Comparison of ENCODE assay signal across 6 cellular contexts in the genomic region with DNA sequence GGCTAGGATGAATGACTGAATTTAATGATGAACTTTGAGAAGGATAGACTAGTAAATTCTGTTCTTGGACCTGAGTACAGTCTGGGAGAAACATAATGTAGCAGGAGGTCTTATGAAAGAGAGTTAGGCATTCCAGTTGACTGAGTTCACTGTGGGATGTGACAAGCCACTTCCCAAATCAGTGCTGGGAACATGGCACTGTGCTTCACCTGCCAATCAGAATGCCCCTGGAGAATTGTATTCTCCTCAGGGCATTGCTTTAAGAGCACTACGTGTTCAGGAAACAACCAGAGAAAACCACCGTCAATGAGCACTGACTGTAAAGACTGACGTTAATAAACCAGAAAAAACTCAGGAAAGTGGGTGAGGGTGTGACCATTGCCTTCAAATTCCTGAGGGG. TPM values are rescaled to one million over a fixed set of nuclear protein-coding genes. Genes with fewer than 3 reads are reported as not detected.
A peak's percentile ranks its signal among the peaks of the same experiment; 100 is the strongest.
DNase-seq lines count a peak whose midpoint lies in the region; ATAC-seq and TF ChIP-seq lines count a peak whose summit lies in the region.

No MANE protein-coding gene starts in this region.

- peak overlapping the region; percentile 85 for H3K4me3 ChIP-seq in lower lobe of right lung

- no peaks in the 10 kb centered on the region for H3K9me3 Mint-ChIP-seq in activated B cell treated with CpG ODN at 0.5 μM for 24 hours

- peaks cover 5% of the 10 kb centered on the region for H3K27me3 Mint-ChIP-seq in activated B cell treated with CpG ODN at 0.5 μM for 24 hours

- intact Hi-C loops in activated B cell treated with CpG ODN at 0.5 μM for 24 hours (cut with micrococcal nuclease) = loop anchor here (1.0 to 2.0 kb wide), 3 partner anchors 21 to 671 kb away; a partner anchor contains a TSS
- intact Hi-C loops in lower lobe of right lung (cut with DNase I) = no loop called here

- H3K36me3 ChIP-seq in lower lobe of right lung = peaks cover 21% of the 10 kb centered on the region

- DNase-seq in EH (ENCODE audit: low read depth) (peak; percentile 89), activated B cell treated with CpG ODN at 0.5 μM for 24 hours (no peak), lower lobe of right lung (no peak), retina (no peak)
- no peak for DNase-seq in activated CD8-positive, alpha-beta memory T cell treated with anti-CD3 and anti-CD28 coated beads, Interleukin-2, amount 50 U/mL, for 48 hours

- peaks cover 78% of the 10 kb centered on the region for H3K4me1 Mint-ChIP-seq in activated B cell treated with CpG ODN at 0.5 μM for 24 hours

- H3K4me3 Mint-ChIP-seq in activated B cell treated with CpG ODN at 0.5 μM for 24 hours = peak overlapping the region; percentile 88

- no peak for ATAC-seq in activated B cell treated with CpG ODN at 0.5 μM for 24 hours (ENCODE audit: low read depth)
- no peak for ATAC-seq in lower lobe of right lung
- ATAC-seq in GM19035 (IDR thresholded peaks at IDR 0.05; ENCODE audit: unreplicated experiment) = no peak

- no peaks in the 10 kb centered on the region for H3K9me3 ChIP-seq in lower lobe of right lung

- peak overlapping the region; percentile 99 for H3K27ac Mint-ChIP-seq in activated B cell treated with CpG ODN at 0.5 μM for 24 hours

- H3K36me3 Mint-ChIP-seq in activated B cell treated with CpG ODN at 0.5 μM for 24 hours (ENCODE audit: low read depth) = peaks cover 33% of the 10 kb centered on the region

- POLR2A ChIA-PET in activated B cell treated with CpG ODN at 0.5 μM for 24 hours (lab: Charles Lee) = interaction anchor here (1.0 to 18.0 kb wide), 8 partner anchors 13 to 97 kb away, joined by 3 to 549 read pairs (median 30); a partner anchor contains a TSS

- TF ChIP-seq CTCF in activated B cell treated with CpG ODN at 0.5 μM for 24 hours (IDR thresholded peaks at IDR 0.05) (no peak), lower lobe of right lung (IDR thresholded peaks at IDR 0.05) (no peak)

- peaks cover 34% of the 10 kb centered on the region for H3K4me1 ChIP-seq in lower lobe of right lung

- H3K27ac ChIP-seq in lower lobe of right lung = peak overlapping the region; percentile 97

- H3K27me3 ChIP-seq in lower lobe of right lung (ENCODE audit: low read depth) = no peaks in the 10 kb centered on the region

- CTCF ChIA-PET in activated B cell treated with CpG ODN at 0.5 μM for 24 hours (lab: Charles Lee) = interaction anchor here (0.6 to 12.0 kb wide), 15 partner anchors 11 to 129 kb away, joined by 3 to 127 read pairs (median 6); a partner anchor contains a TSS

RNA-seq across cellular contexts. Expression of a gene that starts 1.2 kb away (rescaled TPM):
- 32.5 and 34.5 TPM in 2 replicates for total RNA-seq in activated B cell treated with CpG ODN at 0.5 μM for 24 hours
- 28.9 TPM for total RNA-seq in lower lobe of right lung

RNA-seq across cellular contexts. Expression of a gene that starts 1.5 kb away (rescaled TPM):
- total RNA-seq in activated B cell treated with CpG ODN at 0.5 μM for 24 hours (8,247 and 9,516 TPM in 2 replicates), lower lobe of right lung (24,340 TPM)

RNA-seq across cellular contexts. Expression of a gene that starts 5.7 kb away (rescaled TPM):
- total RNA-seq in activated B cell treated with CpG ODN at 0.5 μM for 24 hours (0.59 and 0.89 TPM in 2 replicates), lower lobe of right lung (1.2 TPM)

RNA-seq across cellular contexts. Expression of a gene that starts 8.6 kb away (rescaled TPM):
- total RNA-seq in activated B cell treated with CpG ODN at 0.5 μM for 24 hours (27.5 and 28.0 TPM in 2 replicates), lower lobe of right lung (1.5 TPM)

RNA-seq across cellular contexts. Expression of a gene that starts 14.4 kb away (rescaled TPM):
- total RNA-seq in activated B cell treated with CpG ODN at 0.5 μM for 24 hours (0.86 TPM in 1 of 2 replicates, not detected in the other), lower lobe of right lung (not detected)
